Comparison of ENCODE assay signal across 9 cellular contexts in genomic region chrX:154096140-154097002, GRCh38. TPM values are rescaled to one million over a fixed set of nuclear protein-coding genes. Genes with fewer than 3 reads are reported as not detected.
A peak's percentile ranks its signal among the peaks of the same experiment; 100 is the strongest.
DNase-seq lines count a peak whose midpoint lies in the region; ATAC-seq and TF ChIP-seq lines count a peak whose summit lies in the region.
"Had no signal": no experiment of that assay in that cellular context is flagged by ENCODE, and none has a peak within 500 bp of the region (broad histone marks: within the 10 kb centered on the region; RNA-seq: fewer than 3 reads in every experiment).

No MANE protein-coding gene starts in this region.

- H3K4me3 ChIP-seq in SJSA1 (peak overlapping the region; percentile 80), tibial nerve (peak overlapping the region; percentile 49 to 82 (median 66))

- ATAC-seq in memory B cell (ENCODE audit: low read depth) (no peak), GM21390 (IDR thresholded peaks at IDR 0.05; ENCODE audit: unreplicated experiment) (no peak)

- peak; percentile 61 for DNase-seq in activated CD8-positive, alpha-beta memory T cell treated with anti-CD3 and anti-CD28 coated beads for 24 hours
- no peak for DNase-seq in activated CD8-positive, alpha-beta memory T cell treated with anti-CD3 and anti-CD28 coated beads, Interleukin-2, amount 50 U/mL, for 4 hours
- DNase-seq in SJSA1 (ENCODE audit: low read depth in 1 of 2, low spot score in 2 of 2) (no peak), dermis blood vessel endothelial cell (peak; percentile 30), memory B cell (ENCODE audit: low spot score in 2 of 2) (peak in 1 of 2 donors; percentile 0), tibial nerve (ENCODE audit: low spot score in 2 of 2) (no peak), NCI-H526 treated with DMSO at 0.1 percent for 48 hours (lab: John Stamatoyannopoulos, UW) (no peak)

- peak overlapping the region; percentile 78; the same call in 1 of the 2 replicates for H3K27ac ChIP-seq in SJSA1
- H3K27ac ChIP-seq in tibial nerve, result peak overlapping the region; percentile 95 to 98 (median 97)
- H3K27ac ChIP-seq: foreskin keratinocyte had no signal

- no peak for TF ChIP-seq POLR2A in tibial nerve (IDR thresholded peaks at IDR 0.05)

- H3K27me3 ChIP-seq in SJSA1 (replicated peaks) (no peaks in the 10 kb centered on the region), tibial nerve (no peaks in the 10 kb centered on the region)
- H3K27me3 ChIP-seq: foreskin keratinocyte had no signal

- peak in 1 of 2 donors; percentile 2 for TF ChIP-seq EP300 in tibial nerve (IDR thresholded peaks at IDR 0.05)

- 4 to 54% methylated on average over 24 to 31 of the region's 31 CpGs for WGBS in tibial nerve, 2 donors

- peak overlapping the region; percentile 96 for H3K4me3 Mint-ChIP-seq in memory B cell

- peaks cover 1% of the 10 kb centered on the region for H3K36me3 Mint-ChIP-seq in memory B cell

- no peak for TF ChIP-seq CTCF in tibial nerve (IDR thresholded peaks at IDR 0.05)

- peaks cover 9% of the 10 kb centered on the region; the same call in 1 of the 2 replicates for H3K4me1 ChIP-seq in SJSA1 (replicated peaks)
- H3K4me1 ChIP-seq in tibial nerve, result peaks cover 0 to 45% (median 15%) of the 10 kb centered on the region in 4 donors

- peaks cover 5% of the 10 kb centered on the region for H3K27me3 Mint-ChIP-seq in memory B cell

- H3K4me1 Mint-ChIP-seq in memory B cell, result peaks cover 23% of the 10 kb centered on the region

- H3K36me3 ChIP-seq in SJSA1 (peaks cover 3% of the 10 kb centered on the region; the same call in 1 of the 2 replicates), tibial nerve (no peaks in the 10 kb centered on the region)

- H3K9me3 ChIP-seq in SJSA1 (replicated peaks) (no peaks in the 10 kb centered on the region), tibial nerve (no peaks in the 10 kb centered on the region)

- H3K27ac Mint-ChIP-seq in memory B cell, result peak overlapping the region; percentile 96

- H3K9me3 Mint-ChIP-seq in memory B cell, result no peaks in the 10 kb centered on the region

RNA-seq across cellular contexts. Expression of gene MECP2, which starts 1.1 kb away (rescaled TPM):
- 20.3 and 26.0 TPM in 2 replicates for total RNA-seq in SJSA1 (2014; rRNA removed; shearing (Covaris generic))
- total RNA-seq in dermis blood vessel endothelial cell, result 22.5 and 34.9 TPM in 2 replicates
- total RNA-seq in tibial nerve, result 10 to 100 TPM; 71.6 to 96.5 (median 83.1) TPM

RNA-seq across cellular contexts. Expression of gene OPN1LW, which starts 47.7 kb away (rescaled TPM):
- total RNA-seq in SJSA1 (2014; rRNA removed; shearing (Covaris generic)), result not detected in 2 replicates
- not detected in 2 replicates for total RNA-seq in dermis blood vessel endothelial cell
- not detected for total RNA-seq in tibial nerve
- total RNA-seq: foreskin keratinocyte had no signal

Comparison
In these comparisons a context has a peak if more than half of its experiments do, and no peak if none do; other contexts are left out.
1. DNase-seq: peak in activated CD8-positive, alpha-beta memory T cell treated with anti-CD3 and anti-CD28 coated beads for 24 hours (single experiment) and dermis blood vessel endothelial cell (single experiment); none in activated CD8-positive, alpha-beta memory T cell treated with anti-CD3 and anti-CD28 coated beads, Interleukin-2, amount 50 U/mL, for 4 hours (single experiment), SJSA1 (0 of 2), tibial nerve (0 of 2) and NCI-H526 treated with DMSO at 0.1 percent for 48 hours (single experiment).